In genomic region chr4:164866817-164867490, GRCh38 we compare ENCODE assay signal across 1 cellular context.
TF ChIP-seq lines count a peak whose summit lies in the region.

No MANE protein-coding gene starts in this region.

TF ChIP-seq in H1, 55 proteins besides CTCF, POLR2A, EP300 and RAD21:
- TF ChIP-seq TCF12 (IDR thresholded peaks at IDR 0.05; ENCODE audit: low read depth, low read length) (no peak), KDM4A (IDR thresholded peaks at IDR 0.05; ENCODE audit: low read depth, low read length, severe bottlenecking) (no peak), CEBPB (IDR thresholded peaks at IDR 0.05; ENCODE audit: low read depth, low read length) (peak; percentile 28; the same call in 1 of the 2 replicates), CHD1 (IDR thresholded peaks at IDR 0.05; ENCODE audit: low read depth, low read length) (no peak), SUZ12 (IDR thresholded peaks at IDR 0.05; ENCODE audit: low read length) (no peak), SP1 (IDR thresholded peaks at IDR 0.05; ENCODE audit: low read depth, low read length) (peak; percentile 58; the same call in 1 of the 2 replicates), CHD7 (IDR thresholded peaks at IDR 0.05; ENCODE audit: insufficient replicate concordance, low read length) (peak; percentile 90), HDAC2 (IDR thresholded peaks at IDR 0.05; ENCODE audit: borderline replicate concordance in 1 of 2, low read depth in 2 of 2, low read length in 2 of 2) (peak; percentile 58 to 96; a peak in 3 of 4 replicates), TAF7 (optimal IDR thresholded peaks at IDR 0.05; ENCODE audit: borderline replicate concordance, low read depth, low read length) (no peak), POLR2AphosphoS5 (IDR thresholded peaks at IDR 0.05; ENCODE audit: low read depth, low read length) (no peak), JUND (IDR thresholded peaks at IDR 0.05; ENCODE audit: low read length) (0 out of 2 replicates have a peak, but pooled peaks have one; percentile 19), KDM5A (IDR thresholded peaks at IDR 0.05; ENCODE audit: low read length) (no peak), ATF2 (IDR thresholded peaks at IDR 0.05; ENCODE audit: low read length) (0 out of 2 replicates have a peak, but pooled peaks have one; percentile 64)
